7 cellular contexts compared by ENCODE assay signal in genomic region chr2:239739206-239739605, GRCh38.
"Had no signal": no experiment of that assay in that cellular context is flagged by ENCODE, and none has a peak within 500 bp of the region (broad histone marks: within the 10 kb centered on the region; RNA-seq: fewer than 3 reads in every experiment).

No MANE protein-coding gene starts in this region.

- H3K4me1 ChIP-seq: HAP-1 had no signal

- H3K9me3 ChIP-seq: HAP-1 had no signal

- ATAC-seq: GM23338, HCT116, HepG2 had no signal

- FAIRE-seq: HepG2 had no signal

- H3K27ac ChIP-seq: HL-60 had no signal

- H3K4me3 ChIP-seq: GM23338, HAP-1 had no signal

- H3K36me3 ChIP-seq: HAP-1 had no signal

- DNase-seq: H7, HFFc6 had no signal
